ENCODE assay signal across 8 cellular contexts in genomic region chr15:80059786-80060489, GRCh38. TPM values are rescaled to one million over a fixed set of nuclear protein-coding genes. Genes with fewer than 3 reads are reported as not detected.
DNase-seq lines count a peak whose midpoint lies in the region; ATAC-seq and TF ChIP-seq lines count a peak whose summit lies in the region.

No MANE protein-coding gene starts in this region.

- H3K27ac ChIP-seq in Peyer's patch = peak overlapping the region; percentile 98 to 99 (median 99)

- TF ChIP-seq POLR2A in Peyer's patch (IDR thresholded peaks at IDR 0.05) = no peak

- H3K9ac ChIP-seq in skeletal muscle satellite cell (ENCODE audit: low read depth, low read length) = peak overlapping the region; percentile 88

- ATAC-seq in GM19395 (IDR thresholded peaks at IDR 0.05; ENCODE audit: unreplicated experiment) = peak; percentile 48
- peak; percentile 5 for ATAC-seq in HG03469 (IDR thresholded peaks at IDR 0.05; ENCODE audit: unreplicated experiment)

- no peaks in the 10 kb centered on the region for H3K36me3 ChIP-seq in Peyer's patch
- no peaks in the 10 kb centered on the region for H3K36me3 ChIP-seq in skeletal muscle satellite cell (ENCODE audit: insufficient read depth, low read length)

- in situ Hi-C loops in astrocyte of the cerebellum (cut with HindIII; ENCODE audit: low sequenced_read_pairs) = no loop called here

- TF ChIP-seq CTCF in Peyer's patch (IDR thresholded peaks at IDR 0.05) (peak in 1 of 6 experiments; percentile 9), astrocyte of the cerebellum (IDR thresholded peaks at IDR 0.05; ENCODE audit: low read depth, low read length, missing control alignments) (no peak)

- no peaks in the 10 kb centered on the region for H3K27me3 ChIP-seq in Peyer's patch
- H3K27me3 ChIP-seq in skeletal muscle satellite cell (ENCODE audit: control insufficient read depth, insufficient read depth, low read length) = peaks cover 8% of the 10 kb centered on the region

- H3K9me3 ChIP-seq in Peyer's patch (no peaks in the 10 kb centered on the region), skeletal muscle satellite cell (replicated peaks; ENCODE audit: low read length) (no peaks in the 10 kb centered on the region)

- H3K4me2 ChIP-seq in skeletal muscle satellite cell (ENCODE audit: low read length) = peak overlapping the region; percentile 88

- H3K4me3 ChIP-seq in Peyer's patch (peak overlapping the region; percentile 82 to 92 (median 88)), astrocyte of the cerebellum (ENCODE audit: low read depth, low read length) (peak overlapping the region; percentile 77), iPS-11a (ENCODE audit: low read depth, low read length) (peak overlapping the region; percentile 83), skeletal muscle satellite cell (ENCODE audit: low read length) (peak overlapping the region; percentile 82)

- H3K4me1 ChIP-seq in Peyer's patch = peaks cover 0 to 26% (median 3%) of the 10 kb centered on the region in 4 donors
- H3K4me1 ChIP-seq in skeletal muscle satellite cell (ENCODE audit: control insufficient read depth, insufficient read depth, low read length) = peaks cover 14% of the 10 kb centered on the region

- DNase-seq in DMS114 treated with DMSO at 0.1 percent for 48 hours (lab: John Stamatoyannopoulos, UW; ENCODE audit: unreplicated experiment) (peak; percentile 24), Peyer's patch (peak in 2 of 3 donors; percentile 39 to 78), astrocyte of the cerebellum (ENCODE audit: low read depth) (no peak), GOT3 (lab: John Stamatoyannopoulos, UW) (no peak)

RNA-seq across cellular contexts. Expression of gene ZFAND6, which starts 0.5 kb away (rescaled TPM):
- total RNA-seq in Peyer's patch = 100 to 1,000 TPM in 1 of 4 donors, 10 to 100 TPM in 3; 75.9 to 154 (median 81.0) TPM
- total RNA-seq in skeletal muscle satellite cell (2012; rRNA removed) = 75.1 and 75.5 TPM in 2 replicates

Comparison
In these comparisons a context has a peak if more than half of its experiments do, and no peak if none do; other contexts are left out.
1. DNase-seq: peak in DMS114 treated with DMSO at 0.1 percent for 48 hours (single experiment) and Peyer's patch (2 of 3); none in astrocyte of the cerebellum (single experiment) and GOT3 (single experiment).
2. Peak in every context shown above with its lines, with median percentiles within 50 percentile points of each other: H3K4me3 ChIP-seq.